8 cellular contexts compared by ENCODE assay signal in the genomic region with DNA sequence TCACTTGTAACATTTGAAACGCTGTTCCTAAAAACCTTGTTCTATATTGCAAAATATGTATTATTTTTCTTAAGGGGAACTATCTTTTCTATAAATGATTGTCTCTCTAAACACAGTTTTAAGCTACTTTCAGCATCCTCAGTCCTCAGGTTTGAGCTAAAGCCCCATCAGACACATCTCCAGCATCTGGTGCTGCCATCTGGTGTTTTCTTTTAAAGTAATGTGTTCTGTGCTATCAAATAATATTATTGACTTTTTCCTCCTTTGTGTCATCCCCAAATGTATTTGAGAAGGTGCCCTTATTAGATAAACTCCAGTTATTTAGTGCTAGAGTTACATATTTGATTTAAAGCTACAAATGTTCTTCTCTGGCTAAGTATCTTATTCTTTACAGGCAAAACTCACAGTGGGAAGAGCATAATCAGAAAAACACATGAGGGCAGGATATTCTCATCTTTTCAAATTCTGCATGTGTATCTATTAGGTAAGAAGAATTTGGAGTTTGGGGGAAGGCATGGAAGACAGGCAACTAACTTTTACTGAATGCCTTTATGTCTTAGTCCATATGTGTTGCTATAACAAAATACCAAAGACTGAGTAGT. TPM values are rescaled to one million over a fixed set of nuclear protein-coding genes. Genes with fewer than 3 reads are reported as not detected.
DNase-seq lines count a peak whose midpoint lies in the region; ATAC-seq, FAIRE-seq and TF ChIP-seq lines count a peak whose summit lies in the region.

No MANE protein-coding gene starts in this region.

- H3K9me3 ChIP-seq in GM12878 (replicated peaks; ENCODE audit: control insufficient read depth, insufficient read depth, low read length): no peaks in the 10 kb centered on the region

- H3K4me1 ChIP-seq in GM12878 (ENCODE audit: control insufficient read depth, insufficient read depth, low read length): no peaks in the 10 kb centered on the region

- 0 out of 3 replicates have a peak, but pooled peaks have one; percentile 34 for ATAC-seq in GM12878
- no peak for ATAC-seq in activated CD8-positive, alpha-beta memory T cell treated with anti-CD3 and anti-CD28 coated beads, Interleukin-2, amount 10 ng/mL, durations not matched to agents 7 days and 5 days
- no peak for ATAC-seq in HG02588 (IDR thresholded peaks at IDR 0.05; ENCODE audit: unreplicated experiment)
- ATAC-seq in HG03565 (IDR thresholded peaks at IDR 0.05; ENCODE audit: unreplicated experiment): no peak

- RAD21 ChIA-PET in GM12878 (lab: Charles Lee; ENCODE audit: unreplicated experiment): no interaction called here

- BruUV-seq in GM12878 (replicated peaks; lab: Mats Ljungman, UMichigan): no TSS peak

- no peak overlapping the region for H3K4me3 Mint-ChIP-seq in activated CD8-positive, alpha-beta memory T cell treated with anti-CD3 and anti-CD28 coated beads, Interleukin-2, amount 10 ng/mL, durations not matched to agents 7 days and 5 days

- DNase-seq in EH (ENCODE audit: low read depth) (peak; percentile 75), LHCN-M2 (ENCODE audit: low read depth) (peak; percentile 69), GM12878 (ENCODE audit: low read depth, low spot score) (no peak), myocyte (ENCODE audit: low read depth) (peak; percentile 72), NCI-H526 treated with DMSO at 0.1 percent for 48 hours (lab: John Stamatoyannopoulos, UW) (no peak)
- no peak for DNase-seq in activated CD8-positive, alpha-beta memory T cell treated with anti-CD3 and anti-CD28 coated beads, Interleukin-2, amount 10 ng/mL, durations not matched to agents 7 days and 5 days

- no peak overlapping the region for H3K4me3 ChIP-seq in GM12878

- no peaks in the 10 kb centered on the region for H3K36me3 Mint-ChIP-seq in activated CD8-positive, alpha-beta memory T cell treated with anti-CD3 and anti-CD28 coated beads, Interleukin-2, amount 10 ng/mL, durations not matched to agents 7 days and 5 days

- H3K27ac Mint-ChIP-seq in activated CD8-positive, alpha-beta memory T cell treated with anti-CD3 and anti-CD28 coated beads, Interleukin-2, amount 10 ng/mL, durations not matched to agents 7 days and 5 days: no peak overlapping the region

- H3K4me1 Mint-ChIP-seq in activated CD8-positive, alpha-beta memory T cell treated with anti-CD3 and anti-CD28 coated beads, Interleukin-2, amount 10 ng/mL, durations not matched to agents 7 days and 5 days: peaks cover 2% of the 10 kb centered on the region

- intact Hi-C loops in GM12878 (cut with micrococcal nuclease; ENCODE audit: unreplicated experiment): no loop called here

- CTCF ChIA-PET in GM12878 (lab: Yijun Ruan, JAX): interaction anchor here (0.6 to 1.6 kb wide), 8 partner anchors 16 to 190 kb away, joined by 3 to 7 read pairs (median 4); a partner anchor contains a TSS
- CTCF ChIA-PET in activated CD8-positive, alpha-beta memory T cell treated with anti-CD3 and anti-CD28 coated beads, Interleukin-2, amount 10 ng/mL, durations not matched to agents 7 days and 5 days (lab: Charles Lee): no interaction called here

- no peak overlapping the region for H3K4me2 ChIP-seq in GM12878 (ENCODE audit: control insufficient read depth, insufficient read depth)

- TF ChIP-seq CTCF in GM12878 (IDR thresholded peaks at IDR 0.05 in 2 of 3, conservative IDR thresholded peaks at IDR 0.05 in 1 of 3; ENCODE audit: control insufficient read depth in 2 of 3, extremely low read depth in 1 of 3, insufficient read depth in 1 of 3, low read depth in 3 of 3, low read length in 3 of 3): peak in 2 of 3 experiments; percentile 11 to 13; a peak in 2 of 6 replicates

- no peaks in the 10 kb centered on the region for H4K20me1 ChIP-seq in GM12878 (ENCODE audit: control insufficient read depth, insufficient read depth)

- no peaks in the 10 kb centered on the region for H3K9me3 Mint-ChIP-seq in activated CD8-positive, alpha-beta memory T cell treated with anti-CD3 and anti-CD28 coated beads, Interleukin-2, amount 10 ng/mL, durations not matched to agents 7 days and 5 days (ENCODE audit: low read depth)

- in situ Hi-C loops in GM12878 (cut with MboI): no loop called here

- H2AFZ ChIP-seq in GM12878 (ENCODE audit: control insufficient read depth, low read depth, low read length): no peak overlapping the region

- no peak for TF ChIP-seq EP300 in GM12878 (IDR thresholded peaks at IDR 0.05; ENCODE audit: borderline replicate concordance in 1 of 2, control insufficient read depth in 1 of 2, low read depth in 2 of 2, low read length in 2 of 2)

- no peak overlapping the region for H3K9ac ChIP-seq in GM12878 (ENCODE audit: control insufficient read depth, insufficient read depth, low read length)

- no peaks in the 10 kb centered on the region for H3K36me3 ChIP-seq in GM12878 (ENCODE audit: control insufficient read depth in 2 of 2, insufficient read depth in 2 of 2, low read length in 1 of 2)

- TF ChIP-seq POLR2A in GM12878 (IDR thresholded peaks at IDR 0.05; ENCODE audit: low read depth, low read length): no peak

- no peaks in the 10 kb centered on the region; a peak in 1 of 4 replicates for H3K27me3 ChIP-seq in GM12878 (replicated peaks in 1 of 2; ENCODE audit: control insufficient read depth in 2 of 2, insufficient read depth in 2 of 2, low read length in 1 of 2)

- no peak overlapping the region for H3K27ac ChIP-seq in GM12878 (ENCODE audit: control insufficient read depth, insufficient read depth)

- SMC1A ChIA-PET in GM12878 (lab: Charles Lee; ENCODE audit: uncharacterized antibody, unreplicated experiment): interaction anchor here (1.1 to 1.5 kb wide), 4 partner anchors 28 to 207 kb away, joined by 3 to 7 read pairs (median 4); no protein-coding TSS in a partner anchor

- H3K79me2 ChIP-seq in GM12878 (ENCODE audit: control insufficient read depth, insufficient read depth, low read length): no peaks in the 10 kb centered on the region

- WGBS in GM12878 (ENCODE audit: insufficient coverage, insufficient replicate concordance, low lambda C conversion rate, missing lambda C conversion rate): 17% methylated on average over 1 of the region's 1 CpG

- TF ChIP-seq RAD21 in GM12878 (IDR thresholded peaks at IDR 0.05; ENCODE audit: insufficient read depth, low read depth, low read length): 0 out of 2 replicates have a peak, but pooled peaks have one; percentile 20

- no peaks in the 10 kb centered on the region for H3K27me3 Mint-ChIP-seq in activated CD8-positive, alpha-beta memory T cell treated with anti-CD3 and anti-CD28 coated beads, Interleukin-2, amount 10 ng/mL, durations not matched to agents 7 days and 5 days

- POLR2A ChIA-PET in GM12878 (lab: Charles Lee): no interaction called here

- FAIRE-seq in GM12878 (lab: Jason Lieb, UNC): no peak

TF ChIP-seq in GM12878, 131 proteins besides CTCF, POLR2A, EP300 and RAD21 (continues in another document):
- TF ChIP-seq PML (IDR thresholded peaks at IDR 0.05; ENCODE audit: low read length) (no peak), ZZZ3 (IDR thresholded peaks at IDR 0.05; ENCODE audit: control insufficient read depth, insufficient read length, low read depth) (no peak), BRCA1 (IDR thresholded peaks at IDR 0.05; ENCODE audit: low read depth, low read length) (no peak), CHD1 (IDR thresholded peaks at IDR 0.05; ENCODE audit: low read depth, low read length) (no peak), WRNIP1 (IDR thresholded peaks at IDR 0.05; ENCODE audit: borderline replicate concordance, low read depth, low read length) (no peak), RBBP5 (conservative IDR thresholded peaks at IDR 0.05) (no peak), LARP7 (IDR thresholded peaks at IDR 0.05) (no peak)
- TF ChIP-seq, protein P1, sequence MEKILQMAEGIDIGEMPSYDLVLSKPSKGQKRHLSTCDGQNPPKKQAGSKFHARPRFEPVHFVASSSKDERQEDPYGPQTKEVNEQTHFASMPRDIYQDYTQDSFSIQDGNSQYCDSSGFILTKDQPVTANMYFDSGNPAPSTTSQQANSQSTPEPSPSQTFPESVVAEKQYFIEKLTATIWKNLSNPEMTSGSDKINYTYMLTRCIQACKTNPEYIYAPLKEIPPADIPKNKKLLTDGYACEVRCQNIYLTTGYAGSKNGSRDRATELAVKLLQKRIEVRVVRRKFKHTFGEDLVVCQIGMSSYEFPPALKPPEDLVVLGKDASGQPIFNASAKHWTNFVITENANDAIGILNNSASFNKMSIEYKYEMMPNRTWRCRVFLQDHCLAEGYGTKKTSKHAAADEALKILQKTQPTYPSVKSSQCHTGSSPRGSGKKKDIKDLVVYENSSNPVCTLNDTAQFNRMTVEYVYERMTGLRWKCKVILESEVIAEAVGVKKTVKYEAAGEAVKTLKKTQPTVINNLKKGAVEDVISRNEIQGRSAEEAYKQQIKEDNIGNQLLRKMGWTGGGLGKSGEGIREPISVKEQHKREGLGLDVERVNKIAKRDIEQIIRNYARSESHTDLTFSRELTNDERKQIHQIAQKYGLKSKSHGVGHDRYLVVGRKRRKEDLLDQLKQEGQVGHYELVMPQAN (conservative IDR thresholded peaks at IDR 0.05): no peak

RNA-seq across cellular contexts. Expression of a gene that starts 27.5 kb away (rescaled TPM):
- total RNA-seq in LHCN-M2 (2014; rRNA removed) (0.40 TPM in 1 of 2 replicates, not detected in the other), GM12878 (2014; rRNA removed) (0.06 TPM in 1 of 2 replicates, not detected in the other), GM12878 (2014; rRNA removed; fragmentation: Illumina TruSeq; extraction: Trizol) (0.09 TPM in 1 of 2 replicates, not detected in the other), GM12878 (2021) (not detected in 2 replicates), myocyte (5.9 and 8.3 TPM in 2 replicates)
- 0.33 TPM for polyA plus RNA-seq in LHCN-M2 (2012)
- total RNA-seq in GM12878 (2013; cell fraction: nucleolus; rRNA removed): 1.0 and 1.3 TPM in 2 replicates
- polyA plus RNA-seq in GM12878 (2011; ENCODE audit: low read depth): not detected
- polyA plus RNA-seq in GM12878 (2011; rRNA removed) (0.14 and 0.15 TPM in 2 replicates), GM12878 (2014; fragmentation: Illumina TruSeq; extraction: Trizol) (0.10 TPM in 1 of 2 replicates, not detected in the other), GM12878 (2014; fragmentation: Nextera tagmentation; extraction: Ambion mirVana) (under 1 TPM; 0.11 to 0.13 TPM), GM12878 (2014; rRNA removed) (0.05 and 0.97 TPM in 2 replicates), GM12878 (2016; fragmentation: Nextera tagmentation; extraction: Ambion mirVana) (under 1 TPM in 1 of 2 experiments, not detected in 1; 0.14 TPM)
- polyA plus RNA-seq in GM12878 (2011; cell fraction: cytosol; rRNA removed): 0.06 and 0.12 TPM in 2 replicates
- 0.26 and 0.31 TPM in 2 replicates for polyA plus RNA-seq in GM12878 (2011; cell fraction: nucleus; rRNA removed)
- not detected in 2 replicates for polyA plus RNA-seq in GM12878 (2012)
- polyA minus RNA-seq in GM12878 (2011; rRNA and poly(A)+ RNA removed): 0.10 and 0.15 TPM in 2 replicates
- not detected in 2 replicates for polyA minus RNA-seq in GM12878 (2011; cell fraction: cytosol; rRNA and poly(A)+ RNA removed)
- 0.36 and 0.57 TPM in 2 replicates for polyA minus RNA-seq in GM12878 (2011; cell fraction: nucleus; rRNA and poly(A)+ RNA removed)
- 3.6 TPM for polyA plus RNA-seq in myocyte (2012)
- total RNA-seq in activated CD8-positive, alpha-beta memory T cell treated with anti-CD3 and anti-CD28 coated beads, Interleukin-2, amount 10 ng/mL, durations not matched to agents 7 days and 5 days: under 1 TPM in 1 of 2 experiments, not detected in 1; 0.35 TPM

Comparison
In these comparisons a context has a peak if more than half of its experiments do, and no peak if none do; other contexts are left out.
1. DNase-seq: peak in EH (single experiment), LHCN-M2 (single experiment) and myocyte (single experiment); none in GM12878 (single experiment), activated CD8-positive, alpha-beta memory T cell treated with anti-CD3 and anti-CD28 coated beads, Interleukin-2, amount 10 ng/mL, durations not matched to agents 7 days and 5 days (single experiment) and NCI-H526 treated with DMSO at 0.1 percent for 48 hours (single experiment).